In the genomic region with DNA sequence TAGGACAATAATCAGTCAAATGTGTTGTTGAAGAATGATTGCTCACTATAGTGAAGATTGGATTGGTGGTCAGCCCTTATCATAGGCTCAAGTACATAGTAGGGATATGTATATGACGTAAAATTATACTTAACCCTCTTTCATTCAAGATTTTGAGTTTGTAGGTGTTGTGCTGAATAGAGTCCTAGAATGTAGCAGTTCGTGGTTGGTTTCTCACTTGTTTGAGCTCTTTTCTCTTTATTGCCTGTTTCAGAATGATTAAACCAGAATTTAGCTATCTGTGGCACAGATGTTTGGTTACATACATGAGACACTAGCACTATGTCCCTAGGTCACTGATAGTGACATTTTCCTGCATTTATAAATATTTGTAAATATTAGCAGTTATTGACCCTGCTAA, we compare ENCODE assay signal across 19 cellular contexts. TPM values are rescaled to one million over a fixed set of nuclear protein-coding genes. Genes with fewer than 3 reads are reported as not detected.
DNase-seq lines count a peak whose midpoint lies in the region; ATAC-seq, FAIRE-seq and TF ChIP-seq lines count a peak whose summit lies in the region.
"Had no signal": no experiment of that assay in that cellular context is flagged by ENCODE, and none has a peak within 500 bp of the region (broad histone marks: within the 10 kb centered on the region; RNA-seq: fewer than 3 reads in every experiment).

No MANE protein-coding gene starts in this region.

- H3K36me3 Mint-ChIP-seq in activated CD8-positive, alpha-beta T cell treated with anti-CD3 and anti-CD28 coated beads for 36 hours (ENCODE audit: low read depth): peaks cover 18% of the 10 kb centered on the region
- H3K36me3 Mint-ChIP-seq in activated CD8-positive, alpha-beta T cell treated with anti-CD3 and anti-CD28 coated beads, Interleukin-2, amount 10 ng/mL, durations not matched to agents 7 days and 5 days (ENCODE audit: low read depth): peaks cover 20% of the 10 kb centered on the region
- peaks cover 20% of the 10 kb centered on the region for H3K36me3 Mint-ChIP-seq in dendritic cell treated with granulocyte-macrophage colony-stimulating factor and Interleukin-4, amounts not matched to agents 40 ng/mL and 50 ng/mL, for 4 days (ENCODE audit: low read depth)

- TF ChIP-seq CTCF in activated CD8-positive, alpha-beta T cell treated with anti-CD3 and anti-CD28 coated beads for 36 hours (IDR thresholded peaks at IDR 0.05): no peak

- peaks cover 53% of the 10 kb centered on the region for H3K4me1 Mint-ChIP-seq in activated CD8-positive, alpha-beta T cell treated with anti-CD3 and anti-CD28 coated beads for 36 hours (ENCODE audit: low read depth)
- H3K4me1 Mint-ChIP-seq in activated CD8-positive, alpha-beta T cell treated with anti-CD3 and anti-CD28 coated beads, Interleukin-2, amount 10 ng/mL, durations not matched to agents 7 days and 5 days (ENCODE audit: low read depth): peaks cover 25% of the 10 kb centered on the region
- peaks cover 10% of the 10 kb centered on the region for H3K4me1 Mint-ChIP-seq in dendritic cell treated with granulocyte-macrophage colony-stimulating factor and Interleukin-4, amounts not matched to agents 40 ng/mL and 50 ng/mL, for 4 days (ENCODE audit: low read depth)

- peak; percentile 38 for ATAC-seq in activated CD8-positive, alpha-beta T cell treated with anti-CD3 and anti-CD28 coated beads for 36 hours
- no peak for ATAC-seq in activated CD8-positive, alpha-beta T cell treated with anti-CD3 and anti-CD28 coated beads, Interleukin-2, amount 10 ng/mL, durations not matched to agents 7 days and 5 days
- ATAC-seq in GM19035 (IDR thresholded peaks at IDR 0.05; ENCODE audit: unreplicated experiment) (peak; percentile 49), HG03103 (IDR thresholded peaks at IDR 0.05; ENCODE audit: low read depth, unreplicated experiment) (peak; percentile 47)
- ATAC-seq: HCT116 had no signal

- CTCF ChIA-PET in activated CD8-positive, alpha-beta T cell treated with anti-CD3 and anti-CD28 coated beads for 36 hours (lab: Charles Lee): interaction anchor here (2.7 kb wide), 1 partner anchor 14 kb away, joined by 11 read pairs; no protein-coding TSS in a partner anchor
- CTCF ChIA-PET in activated CD8-positive, alpha-beta T cell treated with anti-CD3 and anti-CD28 coated beads, Interleukin-2, amount 10 ng/mL, durations not matched to agents 7 days and 5 days (lab: Charles Lee): interaction anchor here (0.6 kb wide), 1 partner anchor 27 kb away, joined by 3 read pairs; no protein-coding TSS in a partner anchor

- POLR2A ChIA-PET in activated CD8-positive, alpha-beta T cell treated with anti-CD3 and anti-CD28 coated beads for 36 hours (lab: Charles Lee): interaction anchor here (1.0 to 2.2 kb wide), 2 partner anchors 14 to 52 kb away, joined by 3 to 7 read pairs; no protein-coding TSS in a partner anchor
- POLR2A ChIA-PET in activated CD8-positive, alpha-beta T cell treated with anti-CD3 and anti-CD28 coated beads, Interleukin-2, amount 10 ng/mL, durations not matched to agents 7 days and 5 days (lab: Charles Lee): interaction anchor here (1.0 to 1.1 kb wide), 2 partner anchors 13 to 37 kb away, joined by 3 read pairs; no protein-coding TSS in a partner anchor

- H3K9me3 Mint-ChIP-seq in activated CD8-positive, alpha-beta T cell treated with anti-CD3 and anti-CD28 coated beads for 36 hours: no peaks in the 10 kb centered on the region
- no peaks in the 10 kb centered on the region for H3K9me3 Mint-ChIP-seq in activated CD8-positive, alpha-beta T cell treated with anti-CD3 and anti-CD28 coated beads, Interleukin-2, amount 10 ng/mL, durations not matched to agents 7 days and 5 days (ENCODE audit: insufficient read depth)
- no peaks in the 10 kb centered on the region for H3K9me3 Mint-ChIP-seq in dendritic cell treated with granulocyte-macrophage colony-stimulating factor and Interleukin-4, amounts not matched to agents 40 ng/mL and 50 ng/mL, for 4 days

- no peaks in the 10 kb centered on the region for H3K27me3 Mint-ChIP-seq in activated CD8-positive, alpha-beta T cell treated with anti-CD3 and anti-CD28 coated beads for 36 hours
- H3K27me3 Mint-ChIP-seq in activated CD8-positive, alpha-beta T cell treated with anti-CD3 and anti-CD28 coated beads, Interleukin-2, amount 10 ng/mL, durations not matched to agents 7 days and 5 days (ENCODE audit: low read depth): no peaks in the 10 kb centered on the region
- H3K27me3 Mint-ChIP-seq in dendritic cell treated with granulocyte-macrophage colony-stimulating factor and Interleukin-4, amounts not matched to agents 40 ng/mL and 50 ng/mL, for 4 days: no peaks in the 10 kb centered on the region

- peak overlapping the region; percentile 73 for H3K27ac Mint-ChIP-seq in activated CD8-positive, alpha-beta T cell treated with anti-CD3 and anti-CD28 coated beads for 36 hours
- no peak overlapping the region for H3K27ac Mint-ChIP-seq in activated CD8-positive, alpha-beta T cell treated with anti-CD3 and anti-CD28 coated beads, Interleukin-2, amount 10 ng/mL, durations not matched to agents 7 days and 5 days
- peak overlapping the region; percentile 35 for H3K27ac Mint-ChIP-seq in dendritic cell treated with granulocyte-macrophage colony-stimulating factor and Interleukin-4, amounts not matched to agents 40 ng/mL and 50 ng/mL, for 4 days

- FAIRE-seq in RCC 7860 (lab: Jason Lieb, UNC): no peak

- no peak for DNase-seq in activated CD8-positive, alpha-beta T cell treated with anti-CD3 and anti-CD28 coated beads for 36 hours
- DNase-seq in activated CD8-positive, alpha-beta T cell treated with anti-CD3 and anti-CD28 coated beads, Interleukin-2, amount 10 ng/mL, durations not matched to agents 7 days and 5 days: no peak
- DNase-seq in RCC 7860 (ENCODE audit: low spot score) (no peak), COR-L47 (lab: John Stamatoyannopoulos, UW) (no peak), HT-29 (ENCODE audit: low spot score) (no peak)
- DNase-seq: C1 segment of cervical spinal cord, EL, GM23248, KBM-7, NCI-H1048, NCI-H1694, NCI-H2107, NCI-H226, NCI-H526 had no signal

- intact Hi-C loops in activated CD8-positive, alpha-beta T cell treated with anti-CD3 and anti-CD28 coated beads for 36 hours (cut with micrococcal nuclease): no loop called here
- intact Hi-C loops in dendritic cell treated with granulocyte-macrophage colony-stimulating factor and Interleukin-4, amounts not matched to agents 40 ng/mL and 50 ng/mL, for 4 days (cut with micrococcal nuclease): no loop called here

- H3K4me3 Mint-ChIP-seq in activated CD8-positive, alpha-beta T cell treated with anti-CD3 and anti-CD28 coated beads for 36 hours: peak overlapping the region; percentile 29
- no peak overlapping the region for H3K4me3 Mint-ChIP-seq in activated CD8-positive, alpha-beta T cell treated with anti-CD3 and anti-CD28 coated beads, Interleukin-2, amount 10 ng/mL, durations not matched to agents 7 days and 5 days
- no peak overlapping the region for H3K4me3 Mint-ChIP-seq in dendritic cell treated with granulocyte-macrophage colony-stimulating factor and Interleukin-4, amounts not matched to agents 40 ng/mL and 50 ng/mL, for 4 days

RNA-seq across cellular contexts. Expression of gene ZFY, which starts 15.5 kb away (rescaled TPM):
- total RNA-seq in activated CD8-positive, alpha-beta T cell treated with anti-CD3 and anti-CD28 coated beads for 36 hours: 10 to 100 TPM; 13.4 to 16.8 TPM
- 10 to 100 TPM; 12.7 to 14.7 TPM for total RNA-seq in activated CD8-positive, alpha-beta T cell treated with anti-CD3 and anti-CD28 coated beads, Interleukin-2, amount 10 ng/mL, durations not matched to agents 7 days and 5 days
- not detected in 2 replicates for total RNA-seq in HT-29 (2014; rRNA removed; shearing (Covaris generic))
- total RNA-seq: SK-MEL-5 had no signal
